Comparison of ENCODE assay signal across 8 cellular contexts in genomic region chr2:199973703-199974102, GRCh38. TPM values are rescaled to one million over a fixed set of nuclear protein-coding genes. Genes with fewer than 3 reads are reported as not detected.
DNase-seq lines count a peak whose midpoint lies in the region; ATAC-seq lines count a peak whose summit lies in the region.

No MANE protein-coding gene starts in this region.

- ATAC-seq in GM19452 (IDR thresholded peaks at IDR 0.05; ENCODE audit: unreplicated experiment): no peak

- DNase-seq in DMS153 treated with DMSO at 0.1 percent for 48 hours (lab: John Stamatoyannopoulos, UW; ENCODE audit: unreplicated experiment): peak; percentile 3
- no peak for DNase-seq in DMS153 (lab: John Stamatoyannopoulos, UW)
- DNase-seq in NCI-H345 treated with DMSO at 0.1 percent for 48 hours (lab: John Stamatoyannopoulos, UW; ENCODE audit: unreplicated experiment): peak; percentile 14
- peak; percentile 18 to 52 for DNase-seq in dermis microvascular lymphatic vessel endothelial cell (ENCODE audit: low read depth in 2 of 2)
- DNase-seq in myocyte (ENCODE audit: low read depth): peak; percentile 54
- DNase-seq in ecto neural progenitor cell (ENCODE audit: low spot score): no peak
- no peak for DNase-seq in GM19240 (ENCODE audit: insufficient read length, low spot score)

RNA-seq across cellular contexts. Expression of gene MAIP1, which starts 18.3 kb away (rescaled TPM):
- 24.9 and 28.4 TPM in 2 replicates for total RNA-seq in dermis microvascular lymphatic vessel endothelial cell
- total RNA-seq in myocyte: 14.5 and 19.7 TPM in 2 replicates
- 11.3 TPM for polyA plus RNA-seq in myocyte (2012)

RNA-seq across cellular contexts. Expression of gene TYW5, which starts 18.4 kb away (rescaled TPM):
- total RNA-seq in dermis microvascular lymphatic vessel endothelial cell: 4.2 and 5.1 TPM in 2 replicates
- total RNA-seq in myocyte: 6.2 and 8.2 TPM in 2 replicates
- polyA plus RNA-seq in myocyte (2012): 4.4 TPM

Comparison
In these comparisons a context has a peak if more than half of its experiments do, and no peak if none do; other contexts are left out.
1. DNase-seq: peak in DMS153 treated with DMSO at 0.1 percent for 48 hours (single experiment), NCI-H345 treated with DMSO at 0.1 percent for 48 hours (single experiment), dermis microvascular lymphatic vessel endothelial cell (2 of 2) and myocyte (single experiment); none in DMS153 (single experiment), ecto neural progenitor cell (single experiment) and GM19240 (single experiment).